Comparison of ENCODE assay signal across 9 cellular contexts in genomic region chr3:67109651-67110204, GRCh38.
DNase-seq lines count a peak whose midpoint lies in the region; TF ChIP-seq lines count a peak whose summit lies in the region.
"Had no signal": no experiment of that assay in that cellular context is flagged by ENCODE, and none has a peak within 500 bp of the region (broad histone marks: within the 10 kb centered on the region; RNA-seq: fewer than 3 reads in every experiment).

No MANE protein-coding gene starts in this region.

- H3K23ac ChIP-seq in mesenchymal stem cell (ENCODE audit: low read length in 2 of 2) = no peak overlapping the region

- no peaks in the 10 kb centered on the region for H3K9me3 Mint-ChIP-seq in activated CD4-positive, alpha-beta T cell treated with anti-CD3 and anti-CD28 coated beads, Interleukin-2, amount 10 ng/mL, durations not matched to agents 24 days and 14 days
- H3K9me3 Mint-ChIP-seq: CD4-positive, CD25-positive, alpha-beta regulatory T cell had no signal

- H3K4me3 Mint-ChIP-seq in activated CD4-positive, alpha-beta T cell treated with anti-CD3 and anti-CD28 coated beads, Interleukin-2, amount 10 ng/mL, durations not matched to agents 24 days and 14 days = no peak overlapping the region
- H3K4me3 Mint-ChIP-seq: CD4-positive, CD25-positive, alpha-beta regulatory T cell had no signal

- H2AFZ ChIP-seq in mesenchymal stem cell (ENCODE audit: low read depth, low read length) = no peak overlapping the region

- no peak overlapping the region for H3K4ac ChIP-seq in mesenchymal stem cell (ENCODE audit: low read depth in 1 of 2, low read length in 2 of 2)

- intact Hi-C loops in activated CD4-positive, alpha-beta T cell treated with anti-CD3 and anti-CD28 coated beads, Interleukin-2, amount 10 ng/mL, durations not matched to agents 24 days and 14 days (cut with micrococcal nuclease) = loop anchor here (5.0 kb wide), 1 partner anchor 253 kb away; no protein-coding TSS in a partner anchor

- no peak overlapping the region for H2BK12ac ChIP-seq in mesenchymal stem cell (ENCODE audit: low read length in 2 of 2)

- TF ChIP-seq CTCF in coronary artery (IDR thresholded peaks at IDR 0.05) = no peak

- H3K4me1 Mint-ChIP-seq in activated CD4-positive, alpha-beta T cell treated with anti-CD3 and anti-CD28 coated beads, Interleukin-2, amount 10 ng/mL, durations not matched to agents 24 days and 14 days = no peaks in the 10 kb centered on the region

- no peak overlapping the region for H3K27ac Mint-ChIP-seq in activated CD4-positive, alpha-beta T cell treated with anti-CD3 and anti-CD28 coated beads, Interleukin-2, amount 10 ng/mL, durations not matched to agents 24 days and 14 days
- H3K27ac Mint-ChIP-seq: CD4-positive, CD25-positive, alpha-beta regulatory T cell had no signal

- H4K8ac ChIP-seq in mesenchymal stem cell (ENCODE audit: low read length) = no peak overlapping the region

- DNase-seq in NCI-H1092 treated with DMSO at 0.1 percent for 48 hours (lab: John Stamatoyannopoulos, UW) = peak; percentile 6
- no peak for DNase-seq in NCI-H1092 (lab: John Stamatoyannopoulos, UW)
- peak; percentile 21 for DNase-seq in NAMALWA (ENCODE audit: low spot score)
- DNase-seq in T47D (ENCODE audit: low read depth in 1 of 2, low spot score in 1 of 2) = peak; percentile 8 to 60
- DNase-seq in mesenchymal stem cell = peak; percentile 72
- DNase-seq in coronary artery (ENCODE audit: low spot score) = no peak
- DNase-seq in NCI-H1694 treated with DMSO at 0.1 percent for 48 hours (lab: John Stamatoyannopoulos, UW) = no peak
- DNase-seq in activated CD4-positive, alpha-beta T cell treated with anti-CD3 and anti-CD28 coated beads, Interleukin-2, amount 10 ng/mL, durations not matched to agents 24 days and 14 days = no peak

- H2BK5ac ChIP-seq in mesenchymal stem cell (ENCODE audit: low read depth, low read length, poor library complexity, severe bottlenecking) = no peak overlapping the region

- no peaks in the 10 kb centered on the region for H3K9me3 ChIP-seq in mesenchymal stem cell (ENCODE audit: control insufficient read depth, low read length)

- H3K27me3 ChIP-seq in mesenchymal stem cell (ENCODE audit: control insufficient read depth in 1 of 2, insufficient read depth in 1 of 2, low read length in 2 of 2) = peaks cover 0 to 14% of the 10 kb centered on the region in 2 experiments

- H3K36me3 Mint-ChIP-seq in activated CD4-positive, alpha-beta T cell treated with anti-CD3 and anti-CD28 coated beads, Interleukin-2, amount 10 ng/mL, durations not matched to agents 24 days and 14 days (ENCODE audit: low read depth) = no peaks in the 10 kb centered on the region
- H3K36me3 Mint-ChIP-seq: CD4-positive, CD25-positive, alpha-beta regulatory T cell had no signal

- H3K79me1 ChIP-seq in mesenchymal stem cell (replicated peaks; ENCODE audit: low read length, poor library complexity, severe bottlenecking) = no peaks in the 10 kb centered on the region

- no peak overlapping the region for H3K4me2 ChIP-seq in mesenchymal stem cell (ENCODE audit: low read length, poor library complexity, severe bottlenecking)

- H2BK15ac ChIP-seq in mesenchymal stem cell (ENCODE audit: low read depth, poor library complexity, severe bottlenecking) = no peak overlapping the region

- in situ Hi-C loops in T47D (cut with HindIII; ENCODE audit: low pct_unique_long_range_greater_than_20kb, low sequenced_read_pairs) = no loop called here

- H3K36me3 ChIP-seq in mesenchymal stem cell (ENCODE audit: control insufficient read depth in 1 of 2, insufficient read depth in 2 of 2, low read depth in 1 of 2, low read length in 2 of 2) = no peaks in the 10 kb centered on the region

- no peak overlapping the region for H2AK5ac ChIP-seq in mesenchymal stem cell (ENCODE audit: low read length, severe bottlenecking)

- no peak overlapping the region for H3K14ac ChIP-seq in mesenchymal stem cell (ENCODE audit: low read length in 2 of 2)

- H3K4me1 ChIP-seq in mesenchymal stem cell (ENCODE audit: control insufficient read depth, insufficient read depth, low read depth, low read length) = no peaks in the 10 kb centered on the region

- WGBS in mesenchymal stem cell = 40% methylated on average over 2 of the region's 3 CpGs

- H3K27me3 Mint-ChIP-seq in activated CD4-positive, alpha-beta T cell treated with anti-CD3 and anti-CD28 coated beads, Interleukin-2, amount 10 ng/mL, durations not matched to agents 24 days and 14 days = no peaks in the 10 kb centered on the region

- H3K18ac ChIP-seq in mesenchymal stem cell (ENCODE audit: low read depth in 1 of 2, low read length in 2 of 2) = no peak overlapping the region

- no peak overlapping the region for H4K91ac ChIP-seq in mesenchymal stem cell (ENCODE audit: low read length)

- no peak overlapping the region for H2BK120ac ChIP-seq in mesenchymal stem cell (ENCODE audit: low read depth, low read length)

- no peak overlapping the region for H3K9ac ChIP-seq in mesenchymal stem cell (ENCODE audit: low read length)

- H3K27ac ChIP-seq in mesenchymal stem cell (ENCODE audit: low read length, poor library complexity, severe bottlenecking) (no peak overlapping the region), coronary artery (no peak overlapping the region)

- H3K4me3 ChIP-seq in mesenchymal stem cell (ENCODE audit: insufficient read depth in 1 of 2, low read depth in 1 of 2, low read length in 2 of 2) = no peak overlapping the region
- H3K4me3 ChIP-seq in coronary artery = no peak overlapping the region

Comparison
In these comparisons a context has a peak if more than half of its experiments do, and no peak if none do; other contexts are left out.
1. DNase-seq: peak in NCI-H1092 treated with DMSO at 0.1 percent for 48 hours (single experiment), NAMALWA (single experiment), T47D (2 of 2) and mesenchymal stem cell (single experiment); none in NCI-H1092 (single experiment), coronary artery (single experiment), NCI-H1694 treated with DMSO at 0.1 percent for 48 hours (single experiment) and activated CD4-positive, alpha-beta T cell treated with anti-CD3 and anti-CD28 coated beads, Interleukin-2, amount 10 ng/mL, durations not matched to agents 24 days and 14 days (single experiment).